12 cellular contexts compared by ENCODE assay signal in genomic region chr10:24238527-24239247, GRCh38. TPM values are rescaled to one million over a fixed set of nuclear protein-coding genes. Genes with fewer than 3 reads are reported as not detected.
A peak's percentile ranks its signal among the peaks of the same experiment; 100 is the strongest.
DNase-seq lines count a peak whose midpoint lies in the region; ATAC-seq and TF ChIP-seq lines count a peak whose summit lies in the region.
"Had no signal": no experiment of that assay in that cellular context is flagged by ENCODE, and none has a peak within 500 bp of the region (broad histone marks: within the 10 kb centered on the region; RNA-seq: fewer than 3 reads in every experiment).

No MANE protein-coding gene starts in this region.

- no peaks in the 10 kb centered on the region for H3K9me3 Mint-ChIP-seq in progenitor cell of endocrine pancreas (ENCODE audit: low read depth)
- H3K9me3 Mint-ChIP-seq in activated CD4-positive, alpha-beta memory T cell treated with anti-CD3 and anti-CD28 coated beads for 36 hours: no peaks in the 10 kb centered on the region
- H3K9me3 Mint-ChIP-seq: activated CD4-positive, alpha-beta T cell treated with anti-CD3 and anti-CD28 coated beads, Interleukin-2, amount 10 ng/mL, durations not matched to agents 7 days and 5 days; activated naive CD4-positive, alpha-beta T cell treated with anti-CD3 and anti-CD28 coated beads for 36 hours had no signal

- CTCF ChIA-PET in activated CD4-positive, alpha-beta memory T cell treated with anti-CD3 and anti-CD28 coated beads for 36 hours (lab: Charles Lee): no interaction called here

- H3K4me3 Mint-ChIP-seq in progenitor cell of endocrine pancreas (ENCODE audit: low read depth): peak overlapping the region; percentile 84
- H3K4me3 Mint-ChIP-seq in activated CD4-positive, alpha-beta memory T cell treated with anti-CD3 and anti-CD28 coated beads for 36 hours: no peak overlapping the region
- H3K4me3 Mint-ChIP-seq: activated CD4-positive, alpha-beta T cell treated with anti-CD3 and anti-CD28 coated beads, Interleukin-2, amount 10 ng/mL, durations not matched to agents 7 days and 5 days; activated naive CD4-positive, alpha-beta T cell treated with anti-CD3 and anti-CD28 coated beads for 36 hours had no signal

- TF ChIP-seq CTCF in hepatocyte (IDR thresholded peaks at IDR 0.05; ENCODE audit: poor library complexity) (no peak), progenitor cell of endocrine pancreas (IDR thresholded peaks at IDR 0.05; ENCODE audit: unreplicated experiment) (no peak)

- H3K27me3 ChIP-seq in hepatocyte: no peaks in the 10 kb centered on the region

- peaks cover 3% of the 10 kb centered on the region for H3K36me3 Mint-ChIP-seq in progenitor cell of endocrine pancreas (ENCODE audit: insufficient read depth)
- H3K36me3 Mint-ChIP-seq in activated CD4-positive, alpha-beta memory T cell treated with anti-CD3 and anti-CD28 coated beads for 36 hours: no peaks in the 10 kb centered on the region

- POLR2A ChIA-PET in activated CD4-positive, alpha-beta memory T cell treated with anti-CD3 and anti-CD28 coated beads for 36 hours (lab: Charles Lee): no interaction called here

- ATAC-seq in GM21723 (IDR thresholded peaks at IDR 0.05; ENCODE audit: unreplicated experiment): no peak

- H3K27me3 Mint-ChIP-seq in progenitor cell of endocrine pancreas: no peaks in the 10 kb centered on the region
- H3K27me3 Mint-ChIP-seq in activated CD4-positive, alpha-beta memory T cell treated with anti-CD3 and anti-CD28 coated beads for 36 hours: peaks cover 13% of the 10 kb centered on the region

- H3K9me3 ChIP-seq in hepatocyte (ENCODE audit: low read depth): no peaks in the 10 kb centered on the region

- intact Hi-C loops in activated CD4-positive, alpha-beta memory T cell treated with anti-CD3 and anti-CD28 coated beads for 36 hours (cut with micrococcal nuclease): no loop called here

- H3K4me2 ChIP-seq in hepatocyte: peak overlapping the region; percentile 73

- H4K20me1 ChIP-seq in hepatocyte (ENCODE audit: insufficient read depth, poor library complexity, severe bottlenecking): no peaks in the 10 kb centered on the region

- peak overlapping the region; percentile 98 for H3K27ac Mint-ChIP-seq in progenitor cell of endocrine pancreas
- no peak overlapping the region for H3K27ac Mint-ChIP-seq in activated CD4-positive, alpha-beta memory T cell treated with anti-CD3 and anti-CD28 coated beads for 36 hours
- H3K27ac Mint-ChIP-seq: activated CD4-positive, alpha-beta T cell treated with anti-CD3 and anti-CD28 coated beads, Interleukin-2, amount 10 ng/mL, durations not matched to agents 7 days and 5 days; activated naive CD4-positive, alpha-beta T cell treated with anti-CD3 and anti-CD28 coated beads for 36 hours had no signal

- no peaks in the 10 kb centered on the region for H3K9me2 ChIP-seq in hepatocyte (replicated peaks; ENCODE audit: insufficient read depth)

- WGBS in hepatocyte (ENCODE audit: low lambda C conversion rate, missing lambda C conversion rate): 19% methylated on average over 13 of the region's 13 CpGs

- H3K4me1 ChIP-seq in hepatocyte (ENCODE audit: insufficient read depth): peaks cover 43% of the 10 kb centered on the region

- H3K36me3 ChIP-seq in hepatocyte (replicated peaks; ENCODE audit: insufficient read depth, low read depth): no peaks in the 10 kb centered on the region

- H3K79me2 ChIP-seq in hepatocyte: peaks cover 58% of the 10 kb centered on the region

- peaks cover 59% of the 10 kb centered on the region for H3K4me1 Mint-ChIP-seq in progenitor cell of endocrine pancreas (ENCODE audit: low read depth)
- H3K4me1 Mint-ChIP-seq in activated CD4-positive, alpha-beta memory T cell treated with anti-CD3 and anti-CD28 coated beads for 36 hours (ENCODE audit: low read depth): no peaks in the 10 kb centered on the region
- H3K4me1 Mint-ChIP-seq: activated CD4-positive, alpha-beta T cell treated with anti-CD3 and anti-CD28 coated beads, Interleukin-2, amount 10 ng/mL, durations not matched to agents 7 days and 5 days had no signal

- peak overlapping the region; percentile 87 for H3K27ac ChIP-seq in hepatocyte

- H2AFZ ChIP-seq in hepatocyte: no peak overlapping the region

- H3K4me3 ChIP-seq in hepatocyte: peak overlapping the region; percentile 11

- peak; percentile 92 for DNase-seq in DMS53 (lab: John Stamatoyannopoulos, UW)
- peak; percentile 36 for DNase-seq in NCI-H748 (lab: John Stamatoyannopoulos, UW; ENCODE audit: unreplicated experiment)
- DNase-seq in hepatocyte (ENCODE audit: low spot score): peak; percentile 65
- peak; percentile 68 for DNase-seq in progenitor cell of endocrine pancreas (ENCODE audit: low spot score, unreplicated experiment)
- no peak for DNase-seq in superior temporal gyrus (ENCODE audit: extremely low spot score)
- no peak for DNase-seq in activated CD4-positive, alpha-beta memory T cell treated with anti-CD3 and anti-CD28 coated beads for 36 hours
- DNase-seq in OCI-M1 (lab: John Stamatoyannopoulos, UW): no peak
- DNase-seq: activated CD4-positive, alpha-beta T cell treated with anti-CD3 and anti-CD28 coated beads, Interleukin-2, amount 10 ng/mL, durations not matched to agents 7 days and 5 days; activated naive CD4-positive, alpha-beta T cell treated with anti-CD3 and anti-CD28 coated beads for 36 hours; effector CD8-positive, alpha-beta T cell; Kasumi-1 had no signal

RNA-seq across cellular contexts. Expression of gene KIAA1217, which starts 29.7 kb away (rescaled TPM):
- total RNA-seq in hepatocyte (20.1 and 33.2 TPM in 2 replicates), progenitor cell of endocrine pancreas (117 and 121 TPM in 2 replicates)
- polyA plus RNA-seq in hepatocyte: 31.6 and 36.7 TPM in 2 replicates
- total RNA-seq in activated CD4-positive, alpha-beta memory T cell treated with anti-CD3 and anti-CD28 coated beads for 36 hours: 1 to 10 TPM in 1 of 2 experiments, under 1 TPM in 1; 0.31 to 1.1 TPM

Comparison
In these comparisons a context has a peak if more than half of its experiments do, and no peak if none do; other contexts are left out.
1. DNase-seq: peak in DMS53 (single experiment), NCI-H748 (single experiment), hepatocyte (single experiment) and progenitor cell of endocrine pancreas (single experiment); none in superior temporal gyrus (single experiment), activated CD4-positive, alpha-beta memory T cell treated with anti-CD3 and anti-CD28 coated beads for 36 hours (single experiment) and OCI-M1 (single experiment).